Comparison of ENCODE assay signal across 23 cellular contexts in genomic region chr3:6524479-6524878, GRCh38.
"Had no signal": no experiment of that assay in that cellular context is flagged by ENCODE, and none has a peak within 500 bp of the region (broad histone marks: within the 10 kb centered on the region; RNA-seq: fewer than 3 reads in every experiment).

No MANE protein-coding gene starts in this region.

- H3K4me3 ChIP-seq: lower lobe of right lung, pancreas, prostate gland, right lobe of liver, smooth muscle cell, tibial nerve, uterus had no signal

- ATAC-seq: lower lobe of right lung; naive thymus-derived CD8-positive, alpha-beta T cell; right lobe of liver; stimulated activated memory B cell treated with anti-CD40 and anti-IgM and Interleukin-4, amounts not matched to agents 10 μg/mL and 1 μg/mL and 100 μg/mL, for 72 hours; stimulated activated naive CD8-positive, alpha-beta T cell treated with anti-CD3 and anti-CD28 coated beads, Interleukin-15, amount 100 ng/mL, for 72 hours had no signal

- H3K27ac ChIP-seq: lower lobe of right lung, pancreas, prostate gland, right lobe of liver, tibial nerve, uterus had no signal

- H3K36me3 ChIP-seq: lower lobe of right lung, pancreas, prostate gland, right lobe of liver, tibial nerve, uterus had no signal

- H3K9me3 ChIP-seq: lower lobe of right lung, pancreas, prostate gland, right lobe of liver, tibial nerve, uterus had no signal

- H3K27me3 ChIP-seq: pancreas, right lobe of liver, tibial nerve, uterus had no signal

- H3K4me1 ChIP-seq: lower lobe of right lung, pancreas, prostate gland, right lobe of liver, tibial nerve, uterus had no signal

- DNase-seq: hypothalamus; immature natural killer cell; kidney; lower lobe of right lung; mammary epithelial cell; mesenchymal stem cell; naive thymus-derived CD8-positive, alpha-beta T cell; nucleus accumbens; pancreas; posterior cingulate gyrus; right lobe of liver; stimulated activated CD4-positive, alpha-beta T cell treated with anti-CD3 and anti-CD28 coated beads, Interleukin-1b, Interleukin-23, amount 100 ng/mL, for 48 hours; stimulated activated CD4-positive, alpha-beta T cell treated with anti-CD3 and anti-CD28 coated beads, Interleukin-2, amount 100 ng/mL, for 48 hours; stimulated activated CD4-positive, alpha-beta T cell treated with anti-CD3 and anti-CD28 coated beads, Interleukin-4, amount 100 ng/mL, for 4 hours; stimulated activated CD8-positive, alpha-beta memory T cell treated with anti-CD3 and anti-CD28 coated beads, Interleukin-4, amount 100 ng/mL, for 48 hours; stimulated activated naive CD4-positive, alpha-beta T cell treated with Interleukin-2 at 50 U/mL for 16 hours; stimulated activated naive CD8-positive, alpha-beta T cell treated with anti-CD3 and anti-CD28 coated beads, Interleukin-15, amount 100 ng/mL, for 72 hours; substantia nigra; uterus had no signal
